Comparison of ENCODE assay signal across 19 cellular contexts in genomic region chr6:106473807-106474206, GRCh38.
DNase-seq lines count a peak whose midpoint lies in the region; ATAC-seq, FAIRE-seq and TF ChIP-seq lines count a peak whose summit lies in the region.
"Had no signal": no experiment of that assay in that cellular context is flagged by ENCODE, and none has a peak within 500 bp of the region (broad histone marks: within the 10 kb centered on the region; RNA-seq: fewer than 3 reads in every experiment).

No MANE protein-coding gene starts in this region.

- H3K9me3 ChIP-seq in right atrium auricular region, result no peaks in the 10 kb centered on the region
- H3K9me3 ChIP-seq: HAP-1, uterus had no signal

- intact Hi-C loops in Right ventricle myocardium inferior (cut with DNase I), result no loop called here

- H3K36me3 ChIP-seq in bronchial epithelial cell (ENCODE audit: control insufficient read depth, insufficient read depth, low read length) (no peaks in the 10 kb centered on the region), right atrium auricular region (no peaks in the 10 kb centered on the region)
- H3K36me3 ChIP-seq: HAP-1, uterus had no signal

- no peak overlapping the region for H3K27ac ChIP-seq in right atrium auricular region
- H3K27ac ChIP-seq: uterus had no signal

- no peak for FAIRE-seq in bronchial epithelial cell (lab: Jason Lieb, UNC)
- FAIRE-seq: TTC549 had no signal

- DNase-seq in EH (ENCODE audit: low read depth) (peak; percentile 28), M059J (ENCODE audit: low read depth) (peak; percentile 52), bronchial epithelial cell (ENCODE audit: low read depth) (peak; percentile 98), kidney glomerular epithelial cell (lab: John Stamatoyannopoulos, UW) (peak; percentile 7), Right ventricle myocardium inferior (ENCODE audit: missing footprints) (no peak), right atrium auricular region (ENCODE audit: low spot score) (no peak)
- DNase-seq in stimulated activated CD8-positive, alpha-beta memory T cell treated with anti-CD3 and anti-CD28 coated beads, Interleukin-4, amount 100 ng/mL, for 48 hours, result no peak
- DNase-seq: activated naive CD4-positive, alpha-beta T cell; CD8-positive, alpha-beta T cell; GDM1; Kasumi-1; NCI-H2029; right cardiac atrium; SHP77 treated with DMSO at 0.1 percent for 48 hours; stimulated activated CD4-positive, alpha-beta T cell treated with anti-CD3 and anti-CD28 coated beads, Interleukin-4, amount 100 ng/mL, for 1 hour; stimulated activated naive B cell treated with anti-CD40 and anti-IgM and Interleukin-4, amounts not matched to agents 10 μg/mL and 1 μg/mL and 100 μg/mL, for 72 hours; uterus had no signal

- H3K4me1 ChIP-seq in right atrium auricular region, result no peaks in the 10 kb centered on the region
- H3K4me1 ChIP-seq: HAP-1, uterus had no signal

- no peak for ATAC-seq in Right ventricle myocardium inferior
- ATAC-seq: CD8-positive, alpha-beta T cell; right cardiac atrium; stimulated activated naive B cell treated with anti-CD40 and anti-IgM and Interleukin-4, amounts not matched to agents 10 μg/mL and 1 μg/mL and 100 μg/mL, for 72 hours had no signal

- H3K27me3 ChIP-seq in bronchial epithelial cell (ENCODE audit: control insufficient read depth, insufficient read depth, low read length), result no peaks in the 10 kb centered on the region
- H3K27me3 ChIP-seq in right atrium auricular region, result no peaks in the 10 kb centered on the region
- H3K27me3 ChIP-seq: uterus had no signal

- H3K4me3 ChIP-seq in bronchial epithelial cell (ENCODE audit: low read depth, low read length), result no peak overlapping the region
- no peak overlapping the region for H3K4me3 ChIP-seq in right atrium auricular region
- H3K4me3 ChIP-seq: HAP-1, uterus had no signal

- no peak for TF ChIP-seq CTCF in bronchial epithelial cell (IDR thresholded peaks at IDR 0.05; ENCODE audit: insufficient read depth, low read length, severe bottlenecking)
- no peak for TF ChIP-seq CTCF in right atrium auricular region (IDR thresholded peaks at IDR 0.05)

Comparison
In these comparisons a context has a peak if more than half of its experiments do, and no peak if none do; other contexts are left out.
1. DNase-seq: peak in EH (single experiment), M059J (single experiment), bronchial epithelial cell (single experiment) and kidney glomerular epithelial cell (single experiment); none in Right ventricle myocardium inferior (single experiment), right atrium auricular region (single experiment) and stimulated activated CD8-positive, alpha-beta memory T cell treated with anti-CD3 and anti-CD28 coated beads, Interleukin-4, amount 100 ng/mL, for 48 hours (single experiment).